ENCODE assay signal across 1 cellular context in the genomic region with DNA sequence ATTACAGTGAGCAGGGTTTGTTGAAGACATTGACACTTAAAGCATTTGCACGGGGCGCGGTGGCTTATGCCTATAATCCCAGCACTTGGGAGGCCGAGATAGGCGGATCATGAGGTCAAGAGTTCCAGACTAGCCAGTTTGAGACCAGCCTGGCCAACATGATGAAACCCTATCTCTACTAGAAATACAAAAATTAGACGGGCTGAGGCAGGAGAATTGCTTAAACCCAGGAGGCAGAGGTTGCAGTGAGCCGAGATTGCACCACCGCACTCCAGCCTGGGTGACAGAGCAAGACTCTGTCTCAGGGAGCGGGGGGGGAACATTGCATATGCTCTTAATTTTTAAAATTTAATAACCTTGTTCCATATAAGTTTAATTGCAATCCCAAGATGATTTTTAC.
TF ChIP-seq lines count a peak whose summit lies in the region.

No MANE protein-coding gene starts in this region.

TF ChIP-seq in K562, 482 proteins besides CTCF, POLR2A, EP300 and RAD21 (continued from another document and continues in another):
- TF ChIP-seq, protein P1, sequence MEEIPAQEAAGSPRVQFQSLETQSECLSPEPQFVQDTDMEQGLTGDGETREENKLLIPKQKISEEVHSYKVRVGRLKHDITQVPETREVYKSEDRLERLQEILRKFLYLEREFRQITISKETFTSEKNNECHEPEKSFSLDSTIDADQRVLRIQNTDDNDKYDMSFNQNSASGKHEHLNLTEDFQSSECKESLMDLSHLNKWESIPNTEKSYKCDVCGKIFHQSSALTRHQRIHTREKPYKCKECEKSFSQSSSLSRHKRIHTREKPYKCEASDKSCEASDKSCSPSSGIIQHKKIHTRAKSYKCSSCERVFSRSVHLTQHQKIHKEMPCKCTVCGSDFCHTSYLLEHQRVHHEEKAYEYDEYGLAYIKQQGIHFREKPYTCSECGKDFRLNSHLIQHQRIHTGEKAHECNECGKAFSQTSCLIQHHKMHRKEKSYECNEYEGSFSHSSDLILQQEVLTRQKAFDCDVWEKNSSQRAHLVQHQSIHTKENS (CRISPR knock-in tag; IDR thresholded peaks at IDR 0.05), result no peak
- TF ChIP-seq HIVEP1 (CRISPR knock-in tag; IDR thresholded peaks at IDR 0.05) (no peak), MCM2 (IDR thresholded peaks at IDR 0.05; ENCODE audit: low read depth) (no peak), RFX5 (IDR thresholded peaks at IDR 0.05; ENCODE audit: low read depth, low read length) (no peak), POLR3A (IDR thresholded peaks at IDR 0.05; ENCODE audit: borderline replicate concordance, extremely low read depth, insufficient read depth, insufficient read length) (no peak), PCBP2 (IDR thresholded peaks at IDR 0.05; ENCODE audit: low read depth, low read length, poor library complexity, severe bottlenecking) (no peak), BRF1 (IDR thresholded peaks at IDR 0.05; ENCODE audit: borderline replicate concordance, extremely low read depth, insufficient read length) (no peak), OTX1 (CRISPR knock-in tag; IDR thresholded peaks at IDR 0.05) (no peak), DDX20 (tag; IDR thresholded peaks at IDR 0.05; ENCODE audit: low read depth) (no peak), U2AF2 (optimal IDR thresholded peaks at IDR 0.05; ENCODE audit: low read depth, low read length) (no peak), ZNF3 (CRISPR knock-in tag; IDR thresholded peaks at IDR 0.05) (no peak), SMAD2 (IDR thresholded peaks at IDR 0.05; ENCODE audit: low read depth, low read length) (no peak), RBM25 (IDR thresholded peaks at IDR 0.05; ENCODE audit: low read depth, low read length, severe bottlenecking) (no peak), FOSL1 (tag; conservative IDR thresholded peaks at IDR 0.05) (peak; percentile 18; the same call in 1 of the 2 replicates), HNRNPLL (IDR thresholded peaks at IDR 0.05; ENCODE audit: low read depth, low read length, poor library complexity, severe bottlenecking) (no peak), STAT5A (IDR thresholded peaks at IDR 0.05; ENCODE audit: borderline replicate concordance, low read length) (peak; percentile 35), BDP1 (IDR thresholded peaks at IDR 0.05; ENCODE audit: insufficient read depth, insufficient read length) (no peak), KLF6 (CRISPR knock-in tag; IDR thresholded peaks at IDR 0.05; ENCODE audit: borderline replicate concordance) (no peak), THRAP3 (IDR thresholded peaks at IDR 0.05; ENCODE audit: borderline replicate concordance) (no peak), FIP1L1 (IDR thresholded peaks at IDR 0.05; ENCODE audit: low read depth, low read length, poor library complexity, severe bottlenecking) (no peak), NCOA2 (IDR thresholded peaks at IDR 0.05; ENCODE audit: partially characterized antibody in 2 of 2) (no peak), ILF3 (IDR thresholded peaks at IDR 0.05; ENCODE audit: borderline replicate concordance) (no peak), ZNF551 (CRISPR knock-in tag; IDR thresholded peaks at IDR 0.05) (no peak), ZNF507 (tag; conservative IDR thresholded peaks at IDR 0.05) (no peak), HMG20A (CRISPR knock-in tag; conservative IDR thresholded peaks at IDR 0.05) (no peak), CCNT2 (IDR thresholded peaks at IDR 0.05; ENCODE audit: borderline replicate concordance, extremely low read depth, insufficient read length, low read depth, low read length) (no peak), ZSCAN29 (IDR thresholded peaks at IDR 0.05) (no peak), ZNF24 (IDR thresholded peaks at IDR 0.05) (no peak), TEAD2 (tag; IDR thresholded peaks at IDR 0.05) (no peak), ZNF134 (CRISPR knock-in tag; conservative IDR thresholded peaks at IDR 0.05) (no peak), XRCC4 (IDR thresholded peaks at IDR 0.05; ENCODE audit: extremely low read depth, insufficient read depth, insufficient read length) (no peak), SRSF9 (IDR thresholded peaks at IDR 0.05; ENCODE audit: borderline replicate concordance, low read depth, low read length) (no peak), ZNF436 (CRISPR knock-in tag; IDR thresholded peaks at IDR 0.05) (no peak), ZNF586 (CRISPR knock-in tag; conservative IDR thresholded peaks at IDR 0.05) (no peak), SETDB1 (IDR thresholded peaks at IDR 0.05; ENCODE audit: low read length) (no peak), ZKSCAN1 (IDR thresholded peaks at IDR 0.05; ENCODE audit: low read depth, low read length) (no peak), TAL1 (IDR thresholded peaks at IDR 0.05) (peak; percentile 81), GABPA (tag; conservative IDR thresholded peaks at IDR 0.05; ENCODE audit: low read depth) (no peak)
- TF ChIP-seq, protein P2, sequence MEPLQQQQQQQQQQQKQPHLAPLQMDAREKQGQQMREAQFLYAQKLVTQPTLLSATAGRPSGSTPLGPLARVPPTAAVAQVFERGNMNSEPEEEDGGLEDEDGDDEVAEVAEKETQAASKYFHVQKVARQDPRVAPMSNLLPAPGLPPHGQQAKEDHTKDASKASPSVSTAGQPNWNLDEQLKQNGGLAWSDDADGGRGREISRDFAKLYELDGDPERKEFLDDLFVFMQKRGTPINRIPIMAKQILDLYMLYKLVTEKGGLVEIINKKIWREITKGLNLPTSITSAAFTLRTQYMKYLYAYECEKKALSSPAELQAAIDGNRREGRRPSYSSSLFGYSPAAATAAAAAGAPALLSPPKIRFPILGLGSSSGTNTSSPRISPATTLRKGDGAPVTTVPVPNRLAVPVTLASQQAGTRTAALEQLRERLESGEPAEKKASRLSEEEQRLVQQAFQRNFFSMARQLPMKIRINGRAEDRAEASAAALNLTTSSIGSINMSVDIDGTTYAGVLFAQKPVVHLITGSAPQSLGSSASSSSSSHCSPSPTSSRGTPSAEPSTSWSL (CRISPR knock-in tag; IDR thresholded peaks at IDR 0.05; ENCODE audit: borderline replicate concordance), result no peak
- TF ChIP-seq, protein P3, sequence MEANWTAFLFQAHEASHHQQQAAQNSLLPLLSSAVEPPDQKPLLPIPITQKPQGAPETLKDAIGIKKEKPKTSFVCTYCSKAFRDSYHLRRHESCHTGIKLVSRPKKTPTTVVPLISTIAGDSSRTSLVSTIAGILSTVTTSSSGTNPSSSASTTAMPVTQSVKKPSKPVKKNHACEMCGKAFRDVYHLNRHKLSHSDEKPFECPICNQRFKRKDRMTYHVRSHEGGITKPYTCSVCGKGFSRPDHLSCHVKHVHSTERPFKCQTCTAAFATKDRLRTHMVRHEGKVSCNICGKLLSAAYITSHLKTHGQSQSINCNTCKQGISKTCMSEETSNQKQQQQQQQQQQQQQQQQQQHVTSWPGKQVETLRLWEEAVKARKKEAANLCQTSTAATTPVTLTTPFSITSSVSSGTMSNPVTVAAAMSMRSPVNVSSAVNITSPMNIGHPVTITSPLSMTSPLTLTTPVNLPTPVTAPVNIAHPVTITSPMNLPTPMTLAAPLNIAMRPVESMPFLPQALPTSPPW (CRISPR knock-in tag; IDR thresholded peaks at IDR 0.05), result peak; percentile 57
- TF ChIP-seq, protein P4, sequence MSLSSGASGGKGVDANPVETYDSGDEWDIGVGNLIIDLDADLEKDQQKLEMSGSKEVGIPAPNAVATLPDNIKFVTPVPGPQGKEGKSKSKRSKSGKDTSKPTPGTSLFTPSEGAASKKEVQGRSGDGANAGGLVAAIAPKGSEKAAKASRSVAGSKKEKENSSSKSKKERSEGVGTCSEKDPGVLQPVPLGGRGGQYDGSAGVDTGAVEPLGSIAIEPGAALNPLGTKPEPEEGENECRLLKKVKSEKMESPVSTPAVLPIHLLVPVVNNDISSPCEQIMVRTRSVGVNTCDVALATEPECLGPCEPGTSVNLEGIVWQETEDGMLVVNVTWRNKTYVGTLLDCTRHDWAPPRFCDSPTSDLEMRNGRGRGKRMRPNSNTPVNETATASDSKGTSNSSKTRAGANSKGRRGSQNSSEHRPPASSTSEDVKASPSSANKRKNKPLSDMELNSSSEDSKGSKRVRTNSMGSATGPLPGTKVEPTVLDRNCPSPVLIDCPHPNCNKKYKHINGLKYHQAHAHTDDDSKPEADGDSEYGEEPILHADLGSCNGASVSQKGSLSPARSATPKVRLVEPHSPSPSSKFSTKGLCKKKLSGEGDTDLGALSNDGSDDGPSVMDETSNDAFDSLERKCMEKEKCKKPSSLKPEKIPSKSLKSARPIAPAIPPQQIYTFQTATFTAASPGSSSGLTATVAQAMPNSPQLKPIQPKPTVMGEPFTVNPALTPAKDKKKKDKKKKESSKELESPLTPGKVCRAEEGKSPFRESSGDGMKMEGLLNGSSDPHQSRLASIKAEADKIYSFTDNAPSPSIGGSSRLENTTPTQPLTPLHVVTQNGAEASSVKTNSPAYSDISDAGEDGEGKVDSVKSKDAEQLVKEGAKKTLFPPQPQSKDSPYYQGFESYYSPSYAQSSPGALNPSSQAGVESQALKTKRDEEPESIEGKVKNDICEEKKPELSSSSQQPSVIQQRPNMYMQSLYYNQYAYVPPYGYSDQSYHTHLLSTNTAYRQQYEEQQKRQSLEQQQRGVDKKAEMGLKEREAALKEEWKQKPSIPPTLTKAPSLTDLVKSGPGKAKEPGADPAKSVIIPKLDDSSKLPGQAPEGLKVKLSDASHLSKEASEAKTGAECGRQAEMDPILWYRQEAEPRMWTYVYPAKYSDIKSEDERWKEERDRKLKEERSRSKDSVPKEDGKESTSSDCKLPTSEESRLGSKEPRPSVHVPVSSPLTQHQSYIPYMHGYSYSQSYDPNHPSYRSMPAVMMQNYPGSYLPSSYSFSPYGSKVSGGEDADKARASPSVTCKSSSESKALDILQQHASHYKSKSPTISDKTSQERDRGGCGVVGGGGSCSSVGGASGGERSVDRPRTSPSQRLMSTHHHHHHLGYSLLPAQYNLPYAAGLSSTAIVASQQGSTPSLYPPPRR (CRISPR knock-in tag; IDR thresholded peaks at IDR 0.05; ENCODE audit: borderline replicate concordance), result no peak
- TF ChIP-seq, protein P5, sequence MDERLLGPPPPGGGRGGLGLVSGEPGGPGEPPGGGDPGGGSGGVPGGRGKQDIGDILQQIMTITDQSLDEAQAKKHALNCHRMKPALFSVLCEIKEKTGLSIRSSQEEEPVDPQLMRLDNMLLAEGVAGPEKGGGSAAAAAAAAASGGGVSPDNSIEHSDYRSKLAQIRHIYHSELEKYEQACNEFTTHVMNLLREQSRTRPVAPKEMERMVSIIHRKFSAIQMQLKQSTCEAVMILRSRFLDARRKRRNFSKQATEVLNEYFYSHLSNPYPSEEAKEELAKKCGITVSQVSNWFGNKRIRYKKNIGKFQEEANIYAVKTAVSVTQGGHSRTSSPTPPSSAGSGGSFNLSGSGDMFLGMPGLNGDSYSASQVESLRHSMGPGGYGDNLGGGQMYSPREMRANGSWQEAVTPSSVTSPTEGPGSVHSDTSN (CRISPR knock-in tag; IDR thresholded peaks at IDR 0.05; ENCODE audit: low read depth), result no peak
- TF ChIP-seq, protein P5 (tag; conservative IDR thresholded peaks at IDR 0.05; ENCODE audit: low read depth), result no peak
- TF ChIP-seq, protein P6, sequence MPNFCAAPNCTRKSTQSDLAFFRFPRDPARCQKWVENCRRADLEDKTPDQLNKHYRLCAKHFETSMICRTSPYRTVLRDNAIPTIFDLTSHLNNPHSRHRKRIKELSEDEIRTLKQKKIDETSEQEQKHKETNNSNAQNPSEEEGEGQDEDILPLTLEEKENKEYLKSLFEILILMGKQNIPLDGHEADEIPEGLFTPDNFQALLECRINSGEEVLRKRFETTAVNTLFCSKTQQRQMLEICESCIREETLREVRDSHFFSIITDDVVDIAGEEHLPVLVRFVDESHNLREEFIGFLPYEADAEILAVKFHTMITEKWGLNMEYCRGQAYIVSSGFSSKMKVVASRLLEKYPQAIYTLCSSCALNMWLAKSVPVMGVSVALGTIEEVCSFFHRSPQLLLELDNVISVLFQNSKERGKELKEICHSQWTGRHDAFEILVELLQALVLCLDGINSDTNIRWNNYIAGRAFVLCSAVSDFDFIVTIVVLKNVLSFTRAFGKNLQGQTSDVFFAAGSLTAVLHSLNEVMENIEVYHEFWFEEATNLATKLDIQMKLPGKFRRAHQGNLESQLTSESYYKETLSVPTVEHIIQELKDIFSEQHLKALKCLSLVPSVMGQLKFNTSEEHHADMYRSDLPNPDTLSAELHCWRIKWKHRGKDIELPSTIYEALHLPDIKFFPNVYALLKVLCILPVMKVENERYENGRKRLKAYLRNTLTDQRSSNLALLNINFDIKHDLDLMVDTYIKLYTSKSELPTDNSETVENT (CRISPR knock-in tag; IDR thresholded peaks at IDR 0.05), result no peak
- TF ChIP-seq, protein P7, sequence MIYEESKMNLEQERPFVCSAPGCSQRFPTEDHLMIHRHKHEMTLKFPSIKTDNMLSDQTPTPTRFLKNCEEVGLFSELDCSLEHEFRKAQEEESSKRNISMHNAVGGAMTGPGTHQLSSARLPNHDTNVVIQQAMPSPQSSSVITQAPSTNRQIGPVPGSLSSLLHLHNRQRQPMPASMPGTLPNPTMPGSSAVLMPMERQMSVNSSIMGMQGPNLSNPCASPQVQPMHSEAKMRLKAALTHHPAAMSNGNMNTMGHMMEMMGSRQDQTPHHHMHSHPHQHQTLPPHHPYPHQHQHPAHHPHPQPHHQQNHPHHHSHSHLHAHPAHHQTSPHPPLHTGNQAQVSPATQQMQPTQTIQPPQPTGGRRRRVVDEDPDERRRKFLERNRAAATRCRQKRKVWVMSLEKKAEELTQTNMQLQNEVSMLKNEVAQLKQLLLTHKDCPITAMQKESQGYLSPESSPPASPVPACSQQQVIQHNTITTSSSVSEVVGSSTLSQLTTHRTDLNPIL (CRISPR knock-in tag; IDR thresholded peaks at IDR 0.05), result no peak
- TF ChIP-seq, protein P8, sequence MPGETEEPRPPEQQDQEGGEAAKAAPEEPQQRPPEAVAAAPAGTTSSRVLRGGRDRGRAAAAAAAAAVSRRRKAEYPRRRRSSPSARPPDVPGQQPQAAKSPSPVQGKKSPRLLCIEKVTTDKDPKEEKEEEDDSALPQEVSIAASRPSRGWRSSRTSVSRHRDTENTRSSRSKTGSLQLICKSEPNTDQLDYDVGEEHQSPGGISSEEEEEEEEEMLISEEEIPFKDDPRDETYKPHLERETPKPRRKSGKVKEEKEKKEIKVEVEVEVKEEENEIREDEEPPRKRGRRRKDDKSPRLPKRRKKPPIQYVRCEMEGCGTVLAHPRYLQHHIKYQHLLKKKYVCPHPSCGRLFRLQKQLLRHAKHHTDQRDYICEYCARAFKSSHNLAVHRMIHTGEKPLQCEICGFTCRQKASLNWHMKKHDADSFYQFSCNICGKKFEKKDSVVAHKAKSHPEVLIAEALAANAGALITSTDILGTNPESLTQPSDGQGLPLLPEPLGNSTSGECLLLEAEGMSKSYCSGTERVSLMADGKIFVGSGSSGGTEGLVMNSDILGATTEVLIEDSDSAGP (CRISPR knock-in tag; IDR thresholded peaks at IDR 0.05), result no peak
